In genomic region chr14:69712637-69713088, GRCh38 we compare ENCODE assay signal across 1 cellular context.
TF ChIP-seq lines count a peak whose summit lies in the region.

No MANE protein-coding gene starts in this region.

TF ChIP-seq in H1, 55 proteins besides CTCF, POLR2A, EP300 and RAD21 (continued from another document):
- TF ChIP-seq KDM1A (IDR thresholded peaks at IDR 0.05; ENCODE audit: borderline replicate concordance, low read length) (no peak), EZH2 (IDR thresholded peaks at IDR 0.05; ENCODE audit: low read depth, low read length, severe bottlenecking) (no peak), MAX (IDR thresholded peaks at IDR 0.05) (peak; percentile 25; the same call in 1 of the 2 replicates), SIX5 (IDR thresholded peaks at IDR 0.05; ENCODE audit: low read depth, low read length) (no peak), POLR2AphosphoS5 (IDR thresholded peaks at IDR 0.05; ENCODE audit: low read depth, low read length) (peak; percentile 32; the same call in 1 of the 2 replicates), ATF3 (IDR thresholded peaks at IDR 0.05; ENCODE audit: insufficient read depth, low read depth, low read length) (no peak), CHD1 (IDR thresholded peaks at IDR 0.05; ENCODE audit: low read depth, low read length) (no peak), FOSL1 (IDR thresholded peaks at IDR 0.05; ENCODE audit: insufficient read depth, low read depth, low read length) (no peak), ASH2L (IDR thresholded peaks at IDR 0.05; ENCODE audit: low read length) (peak; percentile 53), EGR1 (IDR thresholded peaks at IDR 0.05; ENCODE audit: borderline replicate concordance, low read depth, low read length) (no peak), PHF8 (conservative IDR thresholded peaks at IDR 0.05; ENCODE audit: low read depth, low read length) (no peak), USF2 (IDR thresholded peaks at IDR 0.05; ENCODE audit: low read length) (no peak), CBX5 (IDR thresholded peaks at IDR 0.05; ENCODE audit: low read depth, low read length) (no peak), TAF7 (optimal IDR thresholded peaks at IDR 0.05; ENCODE audit: borderline replicate concordance, low read depth, low read length) (no peak), RNF2 (IDR thresholded peaks at IDR 0.05; ENCODE audit: borderline replicate concordance, low read depth, low read length, missing control alignments, poor library complexity, severe bottlenecking) (no peak), SAP30 (IDR thresholded peaks at IDR 0.05; ENCODE audit: insufficient read depth, insufficient replicate concordance, low read length) (no peak), BCL11A (IDR thresholded peaks at IDR 0.05; ENCODE audit: low read depth in 2 of 2, low read length in 2 of 2) (no peak)
